In genomic region chr2:63486861-63487290, GRCh38 we compare ENCODE assay signal across 10 cellular contexts.
A peak's percentile ranks its signal among the peaks of the same experiment; 100 is the strongest.
DNase-seq lines count a peak whose midpoint lies in the region; ATAC-seq and TF ChIP-seq lines count a peak whose summit lies in the region.
"Had no signal": no experiment of that assay in that cellular context is flagged by ENCODE, and none has a peak within 500 bp of the region (broad histone marks: within the 10 kb centered on the region; RNA-seq: fewer than 3 reads in every experiment).

No MANE protein-coding gene starts in this region.

- no peaks in the 10 kb centered on the region for H3K9me3 ChIP-seq in suprapubic skin

- TF ChIP-seq EP300 in suprapubic skin (IDR thresholded peaks at IDR 0.05), result no peak

- 63% methylated on average over 2 of the region's 2 CpGs for WGBS in suprapubic skin

- CTCF ChIA-PET in GM10248 (lab: Yijun Ruan, JAX), result interaction anchor here (0.8 to 3.4 kb wide), 21 partner anchors 8 to 1029 kb away, joined by 3 to 16 read pairs (median 4); no protein-coding TSS in a partner anchor

- DNase-seq in GM10248 (ENCODE audit: extremely low spot score) (no peak), Kasumi-1 (lab: John Stamatoyannopoulos, UW) (peak; percentile 69 to 80), RKO (ENCODE audit: low spot score) (peak; percentile 6), globus pallidus (ENCODE audit: low spot score) (peak; percentile 37), COR-L47 (lab: John Stamatoyannopoulos, UW) (no peak), sciatic nerve (ENCODE audit: low spot score) (no peak), NCI-H2227 treated with DMSO at 0.1 percent for 48 hours (lab: John Stamatoyannopoulos, UW) (no peak), suprapubic skin (ENCODE audit: low spot score in 2 of 2) (no peak)
- DNase-seq: activated T-cell treated with anti-CD3 and anti-CD28 coated beads, Interleukin-2, amount 50 U/mL, for 72 hours had no signal

- no peaks in the 10 kb centered on the region for H3K27me3 ChIP-seq in suprapubic skin

- intact Hi-C loops in sciatic nerve (cut with DNase I), result no loop called here

- no peak for TF ChIP-seq POLR2A in suprapubic skin (IDR thresholded peaks at IDR 0.05)

- TF ChIP-seq CTCF in GM10248 (IDR thresholded peaks at IDR 0.05; ENCODE audit: control extremely low read depth, extremely low read depth, low read depth, missing control alignments), result peak; percentile 33
- TF ChIP-seq CTCF in suprapubic skin (IDR thresholded peaks at IDR 0.05), result no peak

- no peaks in the 10 kb centered on the region for H3K4me1 ChIP-seq in suprapubic skin

- no peak for ATAC-seq in sciatic nerve
- ATAC-seq: activated T-cell treated with anti-CD3 and anti-CD28 coated beads, Interleukin-2, amount 50 U/mL, for 72 hours had no signal

- no peak overlapping the region for H3K27ac ChIP-seq in suprapubic skin
- H3K27ac ChIP-seq: RWPE1 had no signal

- H3K4me3 ChIP-seq in suprapubic skin, result no peak overlapping the region

- no peaks in the 10 kb centered on the region for H3K36me3 ChIP-seq in suprapubic skin

- POLR2A ChIA-PET in GM10248 (lab: Yijun Ruan, JAX), result no interaction called here

Comparison
In these comparisons a context has a peak if more than half of its experiments do, and no peak if none do; other contexts are left out.
1. DNase-seq: peak in Kasumi-1 (2 of 2), RKO (single experiment) and globus pallidus (single experiment); none in GM10248 (single experiment), COR-L47 (single experiment), sciatic nerve (single experiment), NCI-H2227 treated with DMSO at 0.1 percent for 48 hours (single experiment) and suprapubic skin (0 of 2).